8 cellular contexts compared by ENCODE assay signal in genomic region chr17:42577532-42578281, GRCh38. TPM values are rescaled to one million over a fixed set of nuclear protein-coding genes. Genes with fewer than 3 reads are reported as not detected.
A peak's percentile ranks its signal among the peaks of the same experiment; 100 is the strongest.
DNase-seq lines count a peak whose midpoint lies in the region; ATAC-seq and TF ChIP-seq lines count a peak whose summit lies in the region.

PSMC3IP (minus strand) TSS chr17:42577729; CDS start chr17:42577686, 43 bp downstream.

- H3K4me3 ChIP-seq in cardiac fibroblast (replicated peaks in 1 of 2; ENCODE audit: low read depth in 2 of 2, low read length in 2 of 2) (peak within 1 kb of the TSS; percentile 63 to 65), smooth muscle cell (peak within 1 kb of the TSS; percentile 79)

- WGBS in smooth muscle cell (ENCODE audit: low lambda C conversion rate), result under 1% methylated on average over 52 of the region's 52 CpGs

- peaks cover 18% of the 10 kb centered on the region for H3F3A ChIP-seq in smooth muscle cell (ENCODE audit: low read depth)

- H3K9ac ChIP-seq in smooth muscle cell (ENCODE audit: low read depth), result peak within 1 kb of the TSS; percentile 57

- POLR2A ChIA-PET in WTC11 (lab: Charles Lee), result interaction anchor here (0.5 to 1.6 kb wide), 15 partner anchors 24 to 387 kb away, joined by 3 to 9 read pairs (median 4); partner anchors contain the start of genes CNTNAP1, PLEKHH3, RETREG3 and TUBG1

- H2AFZ ChIP-seq in smooth muscle cell (ENCODE audit: low read depth), result peak within 1 kb of the TSS; percentile 40

- H3K27me3 Mint-ChIP-seq in WTC11 (ENCODE audit: low read depth), result no peaks in the 10 kb centered on the region

- H3K4me1 ChIP-seq in smooth muscle cell (ENCODE audit: low read depth), result peaks cover 12% of the 10 kb centered on the region

- peak within 1 kb of the TSS; percentile 100 for H3K27ac Mint-ChIP-seq in WTC11

- H3K9me3 Mint-ChIP-seq in WTC11, result no peaks in the 10 kb centered on the region

- H3K27ac ChIP-seq in smooth muscle cell (ENCODE audit: low read depth), result peak within 1 kb of the TSS; percentile 64

- peaks cover 20% of the 10 kb centered on the region for H3K4me1 Mint-ChIP-seq in WTC11

- no peaks in the 10 kb centered on the region for H3K9me3 ChIP-seq in smooth muscle cell (replicated peaks; ENCODE audit: low read depth)

- no peaks in the 10 kb centered on the region for H3K27me3 ChIP-seq in smooth muscle cell (ENCODE audit: low read depth)

- H3K36me3 Mint-ChIP-seq in WTC11, result peaks cover 25% of the 10 kb centered on the region

- H3K4me3 Mint-ChIP-seq in WTC11, result peak within 1 kb of the TSS; percentile 98

- H3K79me2 ChIP-seq in smooth muscle cell (ENCODE audit: low read depth), result peaks cover 9% of the 10 kb centered on the region

- peak; percentile 64 for ATAC-seq in GM18909 (IDR thresholded peaks at IDR 0.05; ENCODE audit: poor library complexity, unreplicated experiment)
- peak; percentile 75 for ATAC-seq in HG03175 (IDR thresholded peaks at IDR 0.05; ENCODE audit: unreplicated experiment)
- peak; percentile 81 for ATAC-seq in WTC11

- H3K36me3 ChIP-seq in smooth muscle cell (ENCODE audit: low read depth), result no peaks in the 10 kb centered on the region

- CTCF ChIA-PET in WTC11 (lab: Charles Lee), result interaction anchor here (0.6 to 3.3 kb wide), 67 partner anchors 8 to 457 kb away, joined by 3 to 122 read pairs (median 5); partner anchors contain the start of genes BECN1, CAVIN1, CCR10 and CNTD1

- H3K4me2 ChIP-seq in smooth muscle cell, result peak within 1 kb of the TSS; percentile 91

- peak; percentile 43 for TF ChIP-seq CTCF in AG09319 (IDR thresholded peaks at IDR 0.05; ENCODE audit: low read depth, low read length)
- no peak for TF ChIP-seq CTCF in WTC11 (IDR thresholded peaks at IDR 0.05)
- TF ChIP-seq CTCF in cardiac fibroblast (IDR thresholded peaks at IDR 0.05; ENCODE audit: low read depth, low read length), result peak; percentile 44
- peak; percentile 39 for TF ChIP-seq CTCF in smooth muscle cell (IDR thresholded peaks at IDR 0.05; ENCODE audit: borderline replicate concordance, insufficient read depth, poor library complexity, severe bottlenecking)

- DNase-seq in AG09319 (ENCODE audit: extremely low read depth, low read depth) (peak; percentile 84), NCI-H345 (lab: John Stamatoyannopoulos, UW) (peak; percentile 93), WTC11 (ENCODE audit: low spot score) (peak; percentile 96), cardiac fibroblast (ENCODE audit: low read depth in 2 of 2) (peak; percentile 96 to 97), iPS-NIHi7 (ENCODE audit: extremely low spot score) (peak; percentile 98), smooth muscle cell (lab: John Stamatoyannopoulos, UW; ENCODE audit: unreplicated experiment) (peak; percentile 79)

- H4K20me1 ChIP-seq in smooth muscle cell (ENCODE audit: low read depth), result peaks cover 3% of the 10 kb centered on the region

TF ChIP-seq in WTC11, 78 proteins besides CTCF, POLR2A, EP300 and RAD21 (continues in another document):
- no peak for TF ChIP-seq PREB (CRISPR knock-in tag; IDR thresholded peaks at IDR 0.05; ENCODE audit: borderline replicate concordance)
- TF ChIP-seq PRDM15 (CRISPR knock-in tag; IDR thresholded peaks at IDR 0.05), result peak; percentile 53; the same call in 1 of the 2 replicates
- TF ChIP-seq NFYB (CRISPR knock-in tag; conservative IDR thresholded peaks at IDR 0.05; ENCODE audit: low read depth), result peak; percentile 88
- TF ChIP-seq OVOL2 (CRISPR knock-in tag; IDR thresholded peaks at IDR 0.05; ENCODE audit: borderline replicate concordance), result no peak
- no peak for TF ChIP-seq ATF6 (CRISPR knock-in tag; IDR thresholded peaks at IDR 0.05)
- TF ChIP-seq E2F5 (CRISPR knock-in tag; IDR thresholded peaks at IDR 0.05), result peak; percentile 99
- TF ChIP-seq PRRX2 (CRISPR knock-in tag; IDR thresholded peaks at IDR 0.05), result no peak
- TF ChIP-seq ZNF425 (CRISPR knock-in tag; conservative IDR thresholded peaks at IDR 0.05), result no peak
- TF ChIP-seq MXD4 (CRISPR knock-in tag; IDR thresholded peaks at IDR 0.05; ENCODE audit: borderline replicate concordance), result no peak
- TF ChIP-seq NFE2L1 (CRISPR knock-in tag; IDR thresholded peaks at IDR 0.05), result 0 out of 2 replicates have a peak, but pooled peaks have one; percentile 13
- no peak for TF ChIP-seq IRF2 (CRISPR knock-in tag; IDR thresholded peaks at IDR 0.05; ENCODE audit: borderline replicate concordance, low read depth)
- no peak for TF ChIP-seq ATF1 (CRISPR knock-in tag; IDR thresholded peaks at IDR 0.05)
- TF ChIP-seq NFATC4 (CRISPR knock-in tag; IDR thresholded peaks at IDR 0.05), result no peak

RNA-seq across cellular contexts. Expression of gene PSMC3IP, which starts in this region (rescaled TPM):
- total RNA-seq in WTC11 (2021) (20.1 to 23.3 TPM (median 21.6 TPM) in 3 replicates), smooth muscle cell (5.2 and 5.3 TPM in 2 replicates)
- polyA plus RNA-seq in smooth muscle cell, result 7.7 and 10.0 TPM in 2 replicates

Comparison
In these comparisons a context has a peak if more than half of its experiments do, and no peak if none do; other contexts are left out.
1. Peak in every context shown above with its lines: DNase-seq, ATAC-seq, H3K4me3 ChIP-seq and H3K27ac ChIP-seq.